Comparison of ENCODE assay signal across 1 cellular context in the genomic region with DNA sequence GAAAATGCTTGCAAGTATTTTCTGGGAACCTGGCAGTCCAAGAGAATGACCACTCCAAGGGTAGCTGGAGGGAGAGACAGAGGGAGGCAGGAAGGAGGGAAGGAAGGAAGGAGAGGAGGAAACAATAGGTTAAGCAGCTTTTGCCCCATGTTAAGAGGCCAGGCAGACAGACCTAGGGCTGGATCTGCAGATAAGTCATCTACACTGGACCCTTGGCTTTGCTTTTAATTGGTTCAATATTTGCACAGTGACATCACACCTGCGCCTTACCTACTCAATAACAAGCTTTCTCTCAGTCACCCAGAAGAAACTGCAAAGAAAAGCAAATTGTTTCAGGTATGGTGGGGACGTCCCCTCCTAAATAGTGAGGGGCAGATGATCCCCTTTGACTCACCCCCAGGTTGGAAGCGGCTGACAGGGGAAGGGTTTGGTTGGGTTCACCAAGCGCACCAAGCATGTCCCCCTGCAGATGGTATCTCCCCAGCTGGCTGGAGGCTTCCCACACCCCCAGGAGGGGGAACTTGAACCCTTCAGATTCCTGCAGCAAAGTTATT.
TF ChIP-seq lines count a peak whose summit lies in the region.

No MANE protein-coding gene starts in this region.

TF ChIP-seq in HepG2, 621 proteins besides CTCF, POLR2A, EP300 and RAD21 (continued from another document):
- no peak for TF ChIP-seq ATM (IDR thresholded peaks at IDR 0.05; ENCODE audit: borderline replicate concordance)
- no peak for TF ChIP-seq HMGA1 (CRISPR knock-in tag; conservative IDR thresholded peaks at IDR 0.05)
- no peak for TF ChIP-seq SYNCRIP (IDR thresholded peaks at IDR 0.05; ENCODE audit: insufficient read depth, low read depth, low read length)
- TF ChIP-seq FLYWCH1 (CRISPR knock-in tag; IDR thresholded peaks at IDR 0.05) = no peak
- TF ChIP-seq ZC3H13 (CRISPR knock-in tag; IDR thresholded peaks at IDR 0.05) = no peak
- TF ChIP-seq ZNF660 (CRISPR knock-in tag; IDR thresholded peaks at IDR 0.05; ENCODE audit: borderline replicate concordance, low read depth) = no peak
- TF ChIP-seq POGZ (CRISPR knock-in tag; IDR thresholded peaks at IDR 0.05) = peak; percentile 37; the same call in 1 of the 2 replicates
- TF ChIP-seq GLMP (CRISPR knock-in tag; IDR thresholded peaks at IDR 0.05; ENCODE audit: borderline replicate concordance) = no peak
- TF ChIP-seq KMT2B (CRISPR knock-in tag; IDR thresholded peaks at IDR 0.05) = no peak
- TF ChIP-seq, protein P1, sequence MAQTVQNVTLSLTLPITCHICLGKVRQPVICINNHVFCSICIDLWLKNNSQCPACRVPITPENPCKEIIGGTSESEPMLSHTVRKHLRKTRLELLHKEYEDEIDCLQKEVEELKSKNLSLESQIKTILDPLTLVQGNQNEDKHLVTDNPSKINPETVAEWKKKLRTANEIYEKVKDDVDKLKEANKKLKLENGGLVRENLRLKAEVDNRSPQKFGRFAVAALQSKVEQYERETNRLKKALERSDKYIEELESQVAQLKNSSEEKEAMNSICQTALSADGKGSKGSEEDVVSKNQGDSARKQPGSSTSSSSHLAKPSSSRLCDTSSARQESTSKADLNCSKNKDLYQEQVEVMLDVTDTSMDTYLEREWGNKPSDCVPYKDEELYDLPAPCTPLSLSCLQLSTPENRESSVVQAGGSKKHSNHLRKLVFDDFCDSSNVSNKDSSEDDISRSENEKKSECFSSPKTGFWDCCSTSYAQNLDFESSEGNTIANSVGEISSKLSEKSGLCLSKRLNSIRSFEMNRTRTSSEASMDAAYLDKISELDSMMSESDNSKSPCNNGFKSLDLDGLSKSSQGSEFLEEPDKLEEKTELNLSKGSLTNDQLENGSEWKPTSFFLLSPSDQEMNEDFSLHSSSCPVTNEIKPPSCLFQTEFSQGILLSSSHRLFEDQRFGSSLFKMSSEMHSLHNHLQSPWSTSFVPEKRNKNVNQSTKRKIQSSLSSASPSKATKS (CRISPR knock-in tag; IDR thresholded peaks at IDR 0.05) = no peak
- TF ChIP-seq ZNF510 (CRISPR knock-in tag; IDR thresholded peaks at IDR 0.05; ENCODE audit: low read depth) = no peak
- 0 out of 2 replicates have a peak, but pooled peaks have one; percentile 32 for TF ChIP-seq SALL1 (CRISPR knock-in tag; IDR thresholded peaks at IDR 0.05)
- no peak for TF ChIP-seq ZNF251 (CRISPR knock-in tag; IDR thresholded peaks at IDR 0.05)
- no peak for TF ChIP-seq ZNF768 (CRISPR knock-in tag; IDR thresholded peaks at IDR 0.05)
- no peak for TF ChIP-seq ZNF761 (CRISPR knock-in tag; conservative IDR thresholded peaks at IDR 0.05)
- TF ChIP-seq MAFF (IDR thresholded peaks at IDR 0.05; ENCODE audit: low read depth, low read length) = no peak
- TF ChIP-seq, protein P2, sequence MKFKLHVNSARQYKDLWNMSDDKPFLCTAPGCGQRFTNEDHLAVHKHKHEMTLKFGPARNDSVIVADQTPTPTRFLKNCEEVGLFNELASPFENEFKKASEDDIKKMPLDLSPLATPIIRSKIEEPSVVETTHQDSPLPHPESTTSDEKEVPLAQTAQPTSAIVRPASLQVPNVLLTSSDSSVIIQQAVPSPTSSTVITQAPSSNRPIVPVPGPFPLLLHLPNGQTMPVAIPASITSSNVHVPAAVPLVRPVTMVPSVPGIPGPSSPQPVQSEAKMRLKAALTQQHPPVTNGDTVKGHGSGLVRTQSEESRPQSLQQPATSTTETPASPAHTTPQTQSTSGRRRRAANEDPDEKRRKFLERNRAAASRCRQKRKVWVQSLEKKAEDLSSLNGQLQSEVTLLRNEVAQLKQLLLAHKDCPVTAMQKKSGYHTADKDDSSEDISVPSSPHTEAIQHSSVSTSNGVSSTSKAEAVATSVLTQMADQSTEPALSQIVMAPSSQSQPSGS (CRISPR knock-in tag; IDR thresholded peaks at IDR 0.05) = peak; percentile 80
- no peak for TF ChIP-seq AGO2 (optimal IDR thresholded peaks at IDR 0.05; ENCODE audit: low read depth, low read length)
- no peak for TF ChIP-seq TFDP2 (CRISPR knock-in tag; IDR thresholded peaks at IDR 0.05)
- no peak for TF ChIP-seq XRCC5 (optimal IDR thresholded peaks at IDR 0.05; ENCODE audit: low read length)
- no peak for TF ChIP-seq STAT5B (CRISPR knock-in tag; IDR thresholded peaks at IDR 0.05)
- TF ChIP-seq CSRNP2 (CRISPR knock-in tag; conservative IDR thresholded peaks at IDR 0.05; ENCODE audit: low read depth) = no peak
- TF ChIP-seq, protein P3, sequence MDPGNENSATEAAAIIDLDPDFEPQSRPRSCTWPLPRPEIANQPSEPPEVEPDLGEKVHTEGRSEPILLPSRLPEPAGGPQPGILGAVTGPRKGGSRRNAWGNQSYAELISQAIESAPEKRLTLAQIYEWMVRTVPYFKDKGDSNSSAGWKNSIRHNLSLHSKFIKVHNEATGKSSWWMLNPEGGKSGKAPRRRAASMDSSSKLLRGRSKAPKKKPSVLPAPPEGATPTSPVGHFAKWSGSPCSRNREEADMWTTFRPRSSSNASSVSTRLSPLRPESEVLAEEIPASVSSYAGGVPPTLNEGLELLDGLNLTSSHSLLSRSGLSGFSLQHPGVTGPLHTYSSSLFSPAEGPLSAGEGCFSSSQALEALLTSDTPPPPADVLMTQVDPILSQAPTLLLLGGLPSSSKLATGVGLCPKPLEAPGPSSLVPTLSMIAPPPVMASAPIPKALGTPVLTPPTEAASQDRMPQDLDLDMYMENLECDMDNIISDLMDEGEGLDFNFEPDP (CRISPR knock-in tag; conservative IDR thresholded peaks at IDR 0.05) = no peak
- no peak for TF ChIP-seq MYNN (CRISPR knock-in tag; IDR thresholded peaks at IDR 0.05; ENCODE audit: low read depth)
- 0 out of 2 replicates have a peak, but pooled peaks have one; percentile 38 for TF ChIP-seq ZBTB7B (CRISPR knock-in tag; IDR thresholded peaks at IDR 0.05)
- peak; percentile 82 for TF ChIP-seq GATAD2A (CRISPR knock-in tag; IDR thresholded peaks at IDR 0.05)
- TF ChIP-seq MAFK (conservative IDR thresholded peaks at IDR 0.05 in 1 of 2, IDR thresholded peaks at IDR 0.05 in 1 of 2; ENCODE audit: low read length in 2 of 2) = no peak
- TF ChIP-seq NFYC (CRISPR knock-in tag; IDR thresholded peaks at IDR 0.05) = no peak
- no peak for TF ChIP-seq ZNF430 (CRISPR knock-in tag; IDR thresholded peaks at IDR 0.05)
- TF ChIP-seq, protein P4, sequence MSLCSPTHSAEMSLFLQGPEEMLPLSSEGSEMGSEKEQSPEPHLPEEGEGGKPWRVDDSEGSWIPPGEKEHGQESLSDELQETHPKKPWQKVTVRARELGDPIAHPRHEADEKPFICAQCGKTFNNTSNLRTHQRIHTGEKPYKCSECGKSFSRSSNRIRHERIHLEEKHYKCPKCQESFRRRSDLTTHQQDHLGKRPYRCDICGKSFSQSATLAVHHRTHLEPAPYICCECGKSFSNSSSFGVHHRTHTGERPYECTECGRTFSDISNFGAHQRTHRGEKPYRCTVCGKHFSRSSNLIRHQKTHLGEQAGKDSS (CRISPR knock-in tag; IDR thresholded peaks at IDR 0.05; ENCODE audit: borderline replicate concordance, low read depth) = no peak
- TF ChIP-seq, protein P5, sequence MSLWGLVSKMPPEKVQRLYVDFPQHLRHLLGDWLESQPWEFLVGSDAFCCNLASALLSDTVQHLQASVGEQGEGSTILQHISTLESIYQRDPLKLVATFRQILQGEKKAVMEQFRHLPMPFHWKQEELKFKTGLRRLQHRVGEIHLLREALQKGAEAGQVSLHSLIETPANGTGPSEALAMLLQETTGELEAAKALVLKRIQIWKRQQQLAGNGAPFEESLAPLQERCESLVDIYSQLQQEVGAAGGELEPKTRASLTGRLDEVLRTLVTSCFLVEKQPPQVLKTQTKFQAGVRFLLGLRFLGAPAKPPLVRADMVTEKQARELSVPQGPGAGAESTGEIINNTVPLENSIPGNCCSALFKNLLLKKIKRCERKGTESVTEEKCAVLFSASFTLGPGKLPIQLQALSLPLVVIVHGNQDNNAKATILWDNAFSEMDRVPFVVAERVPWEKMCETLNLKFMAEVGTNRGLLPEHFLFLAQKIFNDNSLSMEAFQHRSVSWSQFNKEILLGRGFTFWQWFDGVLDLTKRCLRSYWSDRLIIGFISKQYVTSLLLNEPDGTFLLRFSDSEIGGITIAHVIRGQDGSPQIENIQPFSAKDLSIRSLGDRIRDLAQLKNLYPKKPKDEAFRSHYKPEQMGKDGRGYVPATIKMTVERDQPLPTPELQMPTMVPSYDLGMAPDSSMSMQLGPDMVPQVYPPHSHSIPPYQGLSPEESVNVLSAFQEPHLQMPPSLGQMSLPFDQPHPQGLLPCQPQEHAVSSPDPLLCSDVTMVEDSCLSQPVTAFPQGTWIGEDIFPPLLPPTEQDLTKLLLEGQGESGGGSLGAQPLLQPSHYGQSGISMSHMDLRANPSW (CRISPR knock-in tag; IDR thresholded peaks at IDR 0.05; ENCODE audit: borderline replicate concordance) = no peak
- no peak for TF ChIP-seq ZNF605 (CRISPR knock-in tag; IDR thresholded peaks at IDR 0.05)
- TF ChIP-seq SETDB1 (CRISPR knock-in tag; IDR thresholded peaks at IDR 0.05; ENCODE audit: borderline replicate concordance) = no peak
- TF ChIP-seq ZNF407 (CRISPR knock-in tag; IDR thresholded peaks at IDR 0.05; ENCODE audit: not compliant biosample characterization) = no peak
TF ChIP-seq in HepG2: peak in this region for 67.
